19 cellular contexts compared by ENCODE assay signal in genomic region chr1:32498751-32499150, GRCh38. TPM values are rescaled to one million over a fixed set of nuclear protein-coding genes. Genes with fewer than 3 reads are reported as not detected.
DNase-seq lines count a peak whose midpoint lies in the region; ATAC-seq and TF ChIP-seq lines count a peak whose summit lies in the region.
"Had no signal": no experiment of that assay in that cellular context is flagged by ENCODE, and none has a peak within 500 bp of the region (broad histone marks: within the 10 kb centered on the region; RNA-seq: fewer than 3 reads in every experiment).

No MANE protein-coding gene starts in this region.

- TF ChIP-seq POLR2A in upper lobe of left lung (IDR thresholded peaks at IDR 0.05): no peak

- WGBS in mesenchymal stem cell: 96% methylated on average over 8 of the region's 8 CpGs
- 97% methylated on average over 8 of the region's 8 CpGs for WGBS in upper lobe of left lung, 2 donors
- no CpG with 5 or more reads among the region's 8 CpGs for WGBS in neuronal stem cell (ENCODE audit: extremely low coverage in 2 of 2, insufficient read length in 2 of 2, insufficient replicate concordance in 1 of 2), 2 donors

- H2AK5ac ChIP-seq in mesenchymal stem cell (ENCODE audit: low read length, severe bottlenecking) (no peak overlapping the region), neuronal stem cell (ENCODE audit: low read depth, low read length) (no peak overlapping the region)

- H3K79me1 ChIP-seq in mesenchymal stem cell (replicated peaks; ENCODE audit: low read length, poor library complexity, severe bottlenecking): no peaks in the 10 kb centered on the region
- no peaks in the 10 kb centered on the region for H3K79me1 ChIP-seq in neuronal stem cell (ENCODE audit: low read depth, low read length)

- no peak overlapping the region for H2BK12ac ChIP-seq in mesenchymal stem cell (ENCODE audit: low read length in 2 of 2)
- no peak overlapping the region for H2BK12ac ChIP-seq in neuronal stem cell (ENCODE audit: low read length)

- H4K8ac ChIP-seq in mesenchymal stem cell (ENCODE audit: low read length) (peak overlapping the region; percentile 54), neuronal stem cell (ENCODE audit: low read depth, low read length) (no peak overlapping the region)

- no peak overlapping the region for H2BK120ac ChIP-seq in mesenchymal stem cell (ENCODE audit: low read depth, low read length)
- no peak overlapping the region for H2BK120ac ChIP-seq in neuronal stem cell (ENCODE audit: low read depth, low read length)

- ATAC-seq in upper lobe of left lung (ENCODE audit: low FRiP score in 2 of 2): no peak
- ATAC-seq: esophagus mucosa; GM12878; stimulated activated naive CD8-positive, alpha-beta T cell treated with anti-CD3 and anti-CD28 coated beads, Interleukin-15, amount 100 ng/mL, for 72 hours had no signal

- H3K4me3 ChIP-seq in mesenchymal stem cell (ENCODE audit: insufficient read depth in 1 of 2, low read depth in 1 of 2, low read length in 2 of 2) (no peak overlapping the region), upper lobe of left lung (no peak overlapping the region), neuronal stem cell (ENCODE audit: low read length in 2 of 2) (no peak overlapping the region)
- H3K4me3 ChIP-seq in effector memory CD4-positive, alpha-beta T cell (ENCODE audit: insufficient read depth, low read depth, low read length, poor library complexity, severe bottlenecking): no peak overlapping the region
- H3K4me3 ChIP-seq: GM12878, right atrium auricular region had no signal

- H2AFZ ChIP-seq in mesenchymal stem cell (ENCODE audit: low read depth, low read length) (no peak overlapping the region), neuronal stem cell (ENCODE audit: low read length) (no peak overlapping the region)

- TF ChIP-seq EP300 in upper lobe of left lung (IDR thresholded peaks at IDR 0.05): no peak

- H3K27ac ChIP-seq in RWPE1 (peak overlapping the region; percentile 16; the same call in 1 of the 2 replicates), mesenchymal stem cell (ENCODE audit: low read length, poor library complexity, severe bottlenecking) (no peak overlapping the region), upper lobe of left lung (peak overlapping the region in 3 of 4 donors; percentile 5 to 49 (median 36)), neuronal stem cell (replicated peaks; ENCODE audit: low read length) (no peak overlapping the region)
- no peak overlapping the region for H3K27ac ChIP-seq in effector memory CD4-positive, alpha-beta T cell (ENCODE audit: insufficient read depth, low read length, poor library complexity, severe bottlenecking)
- H3K27ac ChIP-seq: neutrophil, right atrium auricular region had no signal

- no peaks in the 10 kb centered on the region for H3K27me3 ChIP-seq in mesenchymal stem cell (ENCODE audit: control insufficient read depth in 1 of 2, insufficient read depth in 1 of 2, low read length in 2 of 2)
- H3K27me3 ChIP-seq in upper lobe of left lung: no peaks in the 10 kb centered on the region
- no peaks in the 10 kb centered on the region for H3K27me3 ChIP-seq in effector memory CD4-positive, alpha-beta T cell (replicated peaks; ENCODE audit: control insufficient read depth, insufficient read depth, low read length, poor library complexity, severe bottlenecking)
- H3K27me3 ChIP-seq in neuronal stem cell (ENCODE audit: control insufficient read depth in 3 of 3, insufficient read depth in 3 of 3, low read depth in 1 of 3, low read length in 3 of 3): no peaks in the 10 kb centered on the region
- H3K27me3 ChIP-seq: right atrium auricular region had no signal

- H3K9me3 ChIP-seq in mesenchymal stem cell (ENCODE audit: control insufficient read depth, low read length): no peaks in the 10 kb centered on the region
- H3K9me3 ChIP-seq in upper lobe of left lung: no peaks in the 10 kb centered on the region
- H3K9me3 ChIP-seq in effector memory CD4-positive, alpha-beta T cell (ENCODE audit: control insufficient read depth, low read length): no peaks in the 10 kb centered on the region
- no peaks in the 10 kb centered on the region for H3K9me3 ChIP-seq in neuronal stem cell (replicated peaks in 1 of 2; ENCODE audit: control insufficient read depth in 2 of 2, insufficient read depth in 1 of 2, low read depth in 1 of 2, low read length in 2 of 2)
- H3K9me3 ChIP-seq: neutrophil, right atrium auricular region had no signal

- H3K4me2 ChIP-seq in mesenchymal stem cell (ENCODE audit: low read length, poor library complexity, severe bottlenecking): no peak overlapping the region
- H3K4me2 ChIP-seq in neuronal stem cell (ENCODE audit: insufficient read depth, low read length, poor library complexity, severe bottlenecking): no peak overlapping the region

- no peaks in the 10 kb centered on the region for H3K36me3 ChIP-seq in mesenchymal stem cell (ENCODE audit: control insufficient read depth in 1 of 2, insufficient read depth in 2 of 2, low read depth in 1 of 2, low read length in 2 of 2)
- H3K36me3 ChIP-seq in upper lobe of left lung: no peaks in the 10 kb centered on the region
- H3K36me3 ChIP-seq in effector memory CD4-positive, alpha-beta T cell (ENCODE audit: control insufficient read depth, insufficient read depth, low read length): no peaks in the 10 kb centered on the region
- H3K36me3 ChIP-seq in neuronal stem cell (replicated peaks in 1 of 2; ENCODE audit: control insufficient read depth in 2 of 2, insufficient read depth in 2 of 2, low read length in 2 of 2): no peaks in the 10 kb centered on the region
- H3K36me3 ChIP-seq: neutrophil, right atrium auricular region had no signal

- no peak overlapping the region for H3K4ac ChIP-seq in mesenchymal stem cell (ENCODE audit: low read depth in 1 of 2, low read length in 2 of 2)
- no peak overlapping the region for H3K4ac ChIP-seq in neuronal stem cell (ENCODE audit: low read length)

- no peak overlapping the region for H2BK15ac ChIP-seq in mesenchymal stem cell (ENCODE audit: low read depth, poor library complexity, severe bottlenecking)
- no peak overlapping the region for H2BK15ac ChIP-seq in neuronal stem cell (ENCODE audit: low read length)

- CTCF ChIA-PET in RWPE1 (lab: Yijun Ruan, JAX): no interaction called here

- TF ChIP-seq CTCF in RWPE1 (conservative IDR thresholded peaks at IDR 0.05; ENCODE audit: low read depth) (no peak), upper lobe of left lung (IDR thresholded peaks at IDR 0.05) (no peak)

- H3K27ac Mint-ChIP-seq in activated naive CD8-positive, alpha-beta T cell: no peak overlapping the region
- no peak overlapping the region for H3K27ac Mint-ChIP-seq in activated naive CD8-positive, alpha-beta T cell treated with anti-CD3 and anti-CD28 coated beads for 36 hours
- H3K27ac Mint-ChIP-seq: dendritic cell treated with granulocyte-macrophage colony-stimulating factor and Interleukin-4, amounts not matched to agents 40 ng/mL and 50 ng/mL, for 4 days; stimulated activated naive CD8-positive, alpha-beta T cell treated with anti-CD3 and anti-CD28 coated beads, Interleukin-15, amount 100 ng/mL, for 72 hours had no signal

- no peak for DNase-seq in activated naive CD8-positive, alpha-beta T cell treated with anti-CD3 and anti-CD28 coated beads for 36 hours
- DNase-seq in RWPE1 (ENCODE audit: low spot score): no peak
- no peak for DNase-seq in mesenchymal stem cell
- DNase-seq in upper lobe of left lung: no peak
- DNase-seq in NCI-H345 treated with DMSO at 0.1 percent for 48 hours (lab: John Stamatoyannopoulos, UW; ENCODE audit: unreplicated experiment): no peak
- no peak for DNase-seq in effector memory CD4-positive, alpha-beta T cell
- no peak for DNase-seq in neuronal stem cell (ENCODE audit: low spot score)
- DNase-seq: activated CD4-positive, CD25-positive, alpha-beta regulatory T cell; activated effector memory CD4-positive, alpha-beta T cell treated with Interleukin-2 at 50 U/mL for 16 hours; head of caudate nucleus; mammary epithelial cell; MM.1S; stimulated activated naive CD8-positive, alpha-beta T cell treated with anti-CD3 and anti-CD28 coated beads, Interleukin-15, amount 100 ng/mL, for 72 hours had no signal

- POLR2A ChIA-PET in RWPE1 (lab: Yijun Ruan, JAX; ENCODE audit: low non-redundant PET): no interaction called here

- peak overlapping the region; percentile 80 for H3K4me3 Mint-ChIP-seq in activated naive CD8-positive, alpha-beta T cell
- no peak overlapping the region for H3K4me3 Mint-ChIP-seq in activated naive CD8-positive, alpha-beta T cell treated with anti-CD3 and anti-CD28 coated beads for 36 hours
- H3K4me3 Mint-ChIP-seq: dendritic cell treated with granulocyte-macrophage colony-stimulating factor and Interleukin-4, amounts not matched to agents 40 ng/mL and 50 ng/mL, for 4 days had no signal

- no peaks in the 10 kb centered on the region for H3K9me3 Mint-ChIP-seq in activated naive CD8-positive, alpha-beta T cell (ENCODE audit: low read depth)
- H3K9me3 Mint-ChIP-seq in activated naive CD8-positive, alpha-beta T cell treated with anti-CD3 and anti-CD28 coated beads for 36 hours: no peaks in the 10 kb centered on the region
- H3K9me3 Mint-ChIP-seq: dendritic cell treated with granulocyte-macrophage colony-stimulating factor and Interleukin-4, amounts not matched to agents 40 ng/mL and 50 ng/mL, for 4 days; stimulated activated naive CD8-positive, alpha-beta T cell treated with anti-CD3 and anti-CD28 coated beads, Interleukin-15, amount 100 ng/mL, for 72 hours had no signal

- H3K14ac ChIP-seq in mesenchymal stem cell (ENCODE audit: low read length in 2 of 2) (no peak overlapping the region), neuronal stem cell (ENCODE audit: low read length) (no peak overlapping the region)

- H3K36me3 Mint-ChIP-seq in activated naive CD8-positive, alpha-beta T cell: no peaks in the 10 kb centered on the region
- no peaks in the 10 kb centered on the region for H3K36me3 Mint-ChIP-seq in activated naive CD8-positive, alpha-beta T cell treated with anti-CD3 and anti-CD28 coated beads for 36 hours

- H3K23ac ChIP-seq in mesenchymal stem cell (ENCODE audit: low read length in 2 of 2): no peak overlapping the region
- H3K23ac ChIP-seq in neuronal stem cell (ENCODE audit: low read depth, low read length, poor library complexity): no peak overlapping the region

- H2BK5ac ChIP-seq in mesenchymal stem cell (ENCODE audit: low read depth, low read length, poor library complexity, severe bottlenecking) (no peak overlapping the region), neuronal stem cell (ENCODE audit: low read length) (no peak overlapping the region)

- H3K4me1 Mint-ChIP-seq in activated naive CD8-positive, alpha-beta T cell (ENCODE audit: low read depth): peaks cover 2% of the 10 kb centered on the region
- H3K4me1 Mint-ChIP-seq in activated naive CD8-positive, alpha-beta T cell treated with anti-CD3 and anti-CD28 coated beads for 36 hours: peaks cover 2% of the 10 kb centered on the region

- H4K91ac ChIP-seq in mesenchymal stem cell (ENCODE audit: low read length): no peak overlapping the region
- H4K91ac ChIP-seq in neuronal stem cell (ENCODE audit: low read depth, low read length, poor library complexity): no peak overlapping the region

- peaks cover 26% of the 10 kb centered on the region for H3K27me3 Mint-ChIP-seq in activated naive CD8-positive, alpha-beta T cell
- H3K27me3 Mint-ChIP-seq in activated naive CD8-positive, alpha-beta T cell treated with anti-CD3 and anti-CD28 coated beads for 36 hours: peaks cover 48% of the 10 kb centered on the region

- H3K9ac ChIP-seq in mesenchymal stem cell (ENCODE audit: low read length): no peak overlapping the region
- no peak overlapping the region for H3K9ac ChIP-seq in neuronal stem cell (ENCODE audit: low read depth, low read length, poor library complexity)

- H3K18ac ChIP-seq in mesenchymal stem cell (ENCODE audit: low read depth in 1 of 2, low read length in 2 of 2) (no peak overlapping the region), neuronal stem cell (ENCODE audit: low read length) (no peak overlapping the region)

- no peaks in the 10 kb centered on the region for H3K4me1 ChIP-seq in mesenchymal stem cell (ENCODE audit: control insufficient read depth, insufficient read depth, low read depth, low read length)
- peaks cover 18 to 39% (median 33%) of the 10 kb centered on the region in 4 donors for H3K4me1 ChIP-seq in upper lobe of left lung
- no peaks in the 10 kb centered on the region for H3K4me1 ChIP-seq in effector memory CD4-positive, alpha-beta T cell (ENCODE audit: control insufficient read depth, insufficient read depth, low read length, poor library complexity, severe bottlenecking)
- peaks cover 5 to 8% of the 10 kb centered on the region in 2 donors for H3K4me1 ChIP-seq in neuronal stem cell (ENCODE audit: control insufficient read depth in 2 of 2, insufficient read depth in 1 of 2, low read depth in 1 of 2, low read length in 2 of 2)

RNA-seq across cellular contexts. Expression of gene ZBTB8B, which starts 33.9 kb away (rescaled TPM):
- not detected for total RNA-seq in activated naive CD8-positive, alpha-beta T cell treated with anti-CD3 and anti-CD28 coated beads for 36 hours
- polyA plus RNA-seq in mesenchymal stem cell (2013, experiment 1 of 2): under 0.01 TPM
- under 0.01 TPM for polyA plus RNA-seq in mesenchymal stem cell (2013, experiment 2 of 2)
- total RNA-seq in upper lobe of left lung: under 1 TPM in 4 of 6 donors, not detected in 2; under 0.01 to 0.10 (median 0.01) TPM
- polyA plus RNA-seq in neuronal stem cell (2013, experiment 1 of 2): 1.9 TPM
- 2.0 TPM for polyA plus RNA-seq in neuronal stem cell (2013, experiment 2 of 2)
- total RNA-seq: esophagus mucosa had no signal

RNA-seq across cellular contexts. Expression of gene ZBTB8A, which starts 40.5 kb away (rescaled TPM):
- under 1 TPM; 0.21 to 0.24 TPM for total RNA-seq in activated naive CD8-positive, alpha-beta T cell treated with anti-CD3 and anti-CD28 coated beads for 36 hours
- 6.2 TPM for polyA plus RNA-seq in mesenchymal stem cell (2013, experiment 1 of 2)
- polyA plus RNA-seq in mesenchymal stem cell (2013, experiment 2 of 2): 6.1 TPM
- total RNA-seq in upper lobe of left lung: 10 to 100 TPM in 1 of 6 donors, 1 to 10 TPM in 5; 5.1 to 12.0 (median 6.4) TPM
- 8.8 TPM for polyA plus RNA-seq in neuronal stem cell (2013, experiment 1 of 2)
- 9.4 TPM for polyA plus RNA-seq in neuronal stem cell (2013, experiment 2 of 2)

Comparison
In these comparisons a context has a peak if more than half of its experiments do, and no peak if none do; other contexts are left out.
1. H3K27ac ChIP-seq: peak in RWPE1 (single experiment) and upper lobe of left lung (3 of 4); none in mesenchymal stem cell (single experiment), effector memory CD4-positive, alpha-beta T cell (single experiment) and neuronal stem cell (single experiment).
2. RNA of gene ZBTB8A, which starts 40.5 kb away (total RNA-seq): 5.1 to 12.0 TPM in upper lobe of left lung; 0.21 to 0.24 TPM in activated naive CD8-positive, alpha-beta T cell treated with anti-CD3 and anti-CD28 coated beads for 36 hours; every median in the first group is over 4 times any median in the second.